ENCODE assay signal across 16 cellular contexts in the genomic region with DNA sequence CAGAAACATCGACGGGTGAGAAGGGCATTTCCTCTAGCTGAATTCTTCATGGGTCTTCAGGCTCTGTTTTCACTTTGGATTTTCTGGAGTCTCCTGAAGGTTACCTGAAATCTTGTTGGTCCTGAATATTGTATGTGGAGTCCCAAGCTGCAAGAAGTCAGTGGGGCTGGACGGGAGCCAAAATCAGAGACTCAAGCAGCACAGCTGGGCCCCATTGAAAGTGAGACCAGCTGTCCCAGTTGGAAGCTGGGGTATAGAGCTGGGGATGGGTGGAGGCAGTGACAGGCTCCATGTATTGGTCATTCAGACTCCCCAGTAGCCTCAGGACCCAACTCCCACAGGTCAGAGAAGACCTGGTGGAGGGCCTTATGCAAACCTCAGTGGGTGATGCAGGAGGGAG.
DNase-seq lines count a peak whose midpoint lies in the region; ATAC-seq, FAIRE-seq and TF ChIP-seq lines count a peak whose summit lies in the region.
"Had no signal": no experiment of that assay in that cellular context is flagged by ENCODE, and none has a peak within 500 bp of the region (broad histone marks: within the 10 kb centered on the region; RNA-seq: fewer than 3 reads in every experiment).

No MANE protein-coding gene starts in this region.

- H3K4me3 Mint-ChIP-seq in activated naive CD4-positive, alpha-beta T cell treated with anti-CD3 and anti-CD28 coated beads for 36 hours, result peak overlapping the region; percentile 16
- H3K4me3 Mint-ChIP-seq in activated B cell treated with CpG ODN at 0.5 μM for 24 hours (peak overlapping the region; percentile 51), nephron (peak overlapping the region in 1 of 3 experiments; percentile 51)

- POLR2A ChIA-PET in activated B cell treated with CpG ODN at 0.5 μM for 24 hours (lab: Charles Lee), result no interaction called here

- intact Hi-C loops in activated naive CD4-positive, alpha-beta T cell treated with anti-CD3 and anti-CD28 coated beads for 36 hours (cut with micrococcal nuclease), result no loop called here
- intact Hi-C loops in activated B cell treated with CpG ODN at 0.5 μM for 24 hours (cut with micrococcal nuclease), result no loop called here

- no peaks in the 10 kb centered on the region for H3K9me3 Mint-ChIP-seq in activated naive CD4-positive, alpha-beta T cell treated with anti-CD3 and anti-CD28 coated beads for 36 hours
- no peaks in the 10 kb centered on the region for H3K9me3 Mint-ChIP-seq in activated B cell treated with CpG ODN at 0.5 μM for 24 hours
- H3K9me3 Mint-ChIP-seq in nephron, result peaks cover 3% of the 10 kb centered on the region
- H3K9me3 Mint-ChIP-seq: IgD-negative memory B cell had no signal

- CTCF ChIA-PET in activated naive CD4-positive, alpha-beta T cell treated with anti-CD3 and anti-CD28 coated beads for 36 hours (lab: Charles Lee), result interaction anchor here (0.7 to 2.1 kb wide), 6 partner anchors 55 to 171 kb away, joined by 3 to 7 read pairs (median 4); no protein-coding TSS in a partner anchor
- CTCF ChIA-PET in activated B cell treated with CpG ODN at 0.5 μM for 24 hours (lab: Charles Lee), result interaction anchor here (0.6 kb wide), 1 partner anchor 222 kb away, joined by 3 read pairs; no protein-coding TSS in a partner anchor

- peak; percentile 33 for FAIRE-seq in GM12891 (lab: Jason Lieb, UNC)
- FAIRE-seq: colon, H54 had no signal

- no peaks in the 10 kb centered on the region for H3K36me3 Mint-ChIP-seq in activated naive CD4-positive, alpha-beta T cell treated with anti-CD3 and anti-CD28 coated beads for 36 hours (ENCODE audit: low read depth)
- H3K36me3 Mint-ChIP-seq in activated B cell treated with CpG ODN at 0.5 μM for 24 hours (ENCODE audit: low read depth) (no peaks in the 10 kb centered on the region), nephron (ENCODE audit: low read depth) (no peaks in the 10 kb centered on the region)

- TF ChIP-seq CTCF in activated B cell treated with CpG ODN at 0.5 μM for 24 hours (IDR thresholded peaks at IDR 0.05) (no peak), nephron (IDR thresholded peaks at IDR 0.05; ENCODE audit: unreplicated experiment in 3 of 3) (no peak)

- ATAC-seq in activated B cell treated with CpG ODN at 0.5 μM for 24 hours (ENCODE audit: low read depth), result no peak
- ATAC-seq in GM21381 (IDR thresholded peaks at IDR 0.05; ENCODE audit: unreplicated experiment), result no peak
- no peak for ATAC-seq in GM18868 (IDR thresholded peaks at IDR 0.05; ENCODE audit: unreplicated experiment)
- ATAC-seq: esophagus mucosa, left colon had no signal

- no peaks in the 10 kb centered on the region for H3K27me3 Mint-ChIP-seq in activated naive CD4-positive, alpha-beta T cell treated with anti-CD3 and anti-CD28 coated beads for 36 hours (ENCODE audit: low read depth)
- H3K27me3 Mint-ChIP-seq in activated B cell treated with CpG ODN at 0.5 μM for 24 hours (peaks cover 6% of the 10 kb centered on the region), nephron (ENCODE audit: low read depth) (peaks cover 24% of the 10 kb centered on the region)

- TF ChIP-seq POLR2A in GM12891 (IDR thresholded peaks at IDR 0.05; ENCODE audit: low read depth, low read length), result no peak

- peaks cover 27% of the 10 kb centered on the region for H3K4me1 Mint-ChIP-seq in activated naive CD4-positive, alpha-beta T cell treated with anti-CD3 and anti-CD28 coated beads for 36 hours (ENCODE audit: low read depth)
- H3K4me1 Mint-ChIP-seq in activated B cell treated with CpG ODN at 0.5 μM for 24 hours, result peaks cover 16% of the 10 kb centered on the region
- peaks cover 32% of the 10 kb centered on the region for H3K4me1 Mint-ChIP-seq in nephron

- peak; percentile 14 for DNase-seq in activated naive CD4-positive, alpha-beta T cell treated with anti-CD3 and anti-CD28 coated beads for 36 hours
- no peak for DNase-seq in activated naive CD4-positive, alpha-beta T cell treated with Interleukin-2 at 50 U/mL for 16 hours
- DNase-seq in GM12891 (ENCODE audit: insufficient read length, low spot score) (no peak), activated B cell treated with CpG ODN at 0.5 μM for 24 hours (no peak), mucosa of gallbladder (ENCODE audit: low spot score) (no peak)
- DNase-seq: NCI-H1417 treated with DMSO at 0.1 percent for 48 hours, NCI-H510A, upper lobe of left lung had no signal

- peak overlapping the region; percentile 4 for H3K27ac Mint-ChIP-seq in activated naive CD4-positive, alpha-beta T cell treated with anti-CD3 and anti-CD28 coated beads for 36 hours
- H3K27ac Mint-ChIP-seq in activated B cell treated with CpG ODN at 0.5 μM for 24 hours (no peak overlapping the region), nephron (peak overlapping the region in 2 of 3 experiments; percentile 6 to 70)

TF ChIP-seq in GM12891, 5 proteins besides CTCF, POLR2A, EP300 and RAD21:
- no peak for TF ChIP-seq TAF1 (IDR thresholded peaks at IDR 0.05; ENCODE audit: low read depth, low read length)
- TF ChIP-seq PAX5 (IDR thresholded peaks at IDR 0.05; ENCODE audit: insufficient read depth, low read length, severe bottlenecking), result no peak
- no peak for TF ChIP-seq POU2F2 (IDR thresholded peaks at IDR 0.05; ENCODE audit: low read depth, low read length)
- no peak for TF ChIP-seq SPI1 (IDR thresholded peaks at IDR 0.05; ENCODE audit: low read depth, low read length)
- TF ChIP-seq POLR2AphosphoS5 (IDR thresholded peaks at IDR 0.05; ENCODE audit: low read depth, low read length), result no peak
